2 cellular contexts compared by ENCODE assay signal in genomic region chr11:34075178-34075820, GRCh38.
A peak's percentile ranks its signal among the peaks of the same experiment; 100 is the strongest.
TF ChIP-seq lines count a peak whose summit lies in the region.

No MANE protein-coding gene starts in this region.

TF ChIP-seq in GM23338, 12 proteins besides CTCF, POLR2A, EP300 and RAD21:
- TF ChIP-seq EZH2phosphoT487 (IDR thresholded peaks at IDR 0.05; ENCODE audit: unreplicated experiment) (peak; percentile 47), POLR2AphosphoS5 (IDR thresholded peaks at IDR 0.05; ENCODE audit: low read depth) (no peak)

TF ChIP-seq in endothelial cell of umbilical vein, 7 proteins besides CTCF, POLR2A, EP300 and RAD21:
- TF ChIP-seq GATA2 (IDR thresholded peaks at IDR 0.05; ENCODE audit: insufficient read depth, insufficient read length, low read depth, low read length) (peak; percentile 72), MYC (IDR thresholded peaks at IDR 0.05; ENCODE audit: low read depth, low read length) (no peak), POLR2AphosphoS5 (IDR thresholded peaks at IDR 0.05; ENCODE audit: insufficient read depth, low read depth, low read length) (no peak), EZH2 (IDR thresholded peaks at IDR 0.05; ENCODE audit: borderline replicate concordance, low read depth, low read length, severe bottlenecking) (no peak), FOS (IDR thresholded peaks at IDR 0.05; ENCODE audit: borderline replicate concordance, insufficient read depth, low read length) (peak; percentile 48), JUN (IDR thresholded peaks at IDR 0.05; ENCODE audit: borderline replicate concordance, insufficient read depth, insufficient read length, low read depth) (peak; percentile 47)
